Comparison of ENCODE assay signal across 11 cellular contexts in genomic region chr14:96459851-96460250, GRCh38.
"Had no signal": no experiment of that assay in that cellular context is flagged by ENCODE, and none has a peak within 500 bp of the region (broad histone marks: within the 10 kb centered on the region; RNA-seq: fewer than 3 reads in every experiment).

No MANE protein-coding gene starts in this region.

- H3K27ac ChIP-seq: GM23248, HL-60, KMS-11 had no signal

- H3K4me2 ChIP-seq: KMS-11 had no signal

- H3K36me3 Mint-ChIP-seq: IgD-negative memory B cell had no signal

- H3K4me3 ChIP-seq: GM23248, HAP-1 had no signal

- ATAC-seq: HCT116, HepG2 had no signal

- H3K9me3 Mint-ChIP-seq: HFFc6, IgD-negative memory B cell had no signal

- H3K27ac Mint-ChIP-seq: HFFc6, IgD-negative memory B cell had no signal

- H3K27me3 Mint-ChIP-seq: IgD-negative memory B cell had no signal

- H2AFZ ChIP-seq: GM23248 had no signal

- DNase-seq: GM23248, GOT3, H7, HFFc6, KBM-7 had no signal

- H3K4me3 Mint-ChIP-seq: HFFc6, IgD-negative memory B cell had no signal

- H3K4me1 ChIP-seq: HAP-1 had no signal

- H3K36me3 ChIP-seq: HAP-1 had no signal

- H3K9me3 ChIP-seq: HAP-1 had no signal
